8 cellular contexts compared by ENCODE assay signal in the genomic region with DNA sequence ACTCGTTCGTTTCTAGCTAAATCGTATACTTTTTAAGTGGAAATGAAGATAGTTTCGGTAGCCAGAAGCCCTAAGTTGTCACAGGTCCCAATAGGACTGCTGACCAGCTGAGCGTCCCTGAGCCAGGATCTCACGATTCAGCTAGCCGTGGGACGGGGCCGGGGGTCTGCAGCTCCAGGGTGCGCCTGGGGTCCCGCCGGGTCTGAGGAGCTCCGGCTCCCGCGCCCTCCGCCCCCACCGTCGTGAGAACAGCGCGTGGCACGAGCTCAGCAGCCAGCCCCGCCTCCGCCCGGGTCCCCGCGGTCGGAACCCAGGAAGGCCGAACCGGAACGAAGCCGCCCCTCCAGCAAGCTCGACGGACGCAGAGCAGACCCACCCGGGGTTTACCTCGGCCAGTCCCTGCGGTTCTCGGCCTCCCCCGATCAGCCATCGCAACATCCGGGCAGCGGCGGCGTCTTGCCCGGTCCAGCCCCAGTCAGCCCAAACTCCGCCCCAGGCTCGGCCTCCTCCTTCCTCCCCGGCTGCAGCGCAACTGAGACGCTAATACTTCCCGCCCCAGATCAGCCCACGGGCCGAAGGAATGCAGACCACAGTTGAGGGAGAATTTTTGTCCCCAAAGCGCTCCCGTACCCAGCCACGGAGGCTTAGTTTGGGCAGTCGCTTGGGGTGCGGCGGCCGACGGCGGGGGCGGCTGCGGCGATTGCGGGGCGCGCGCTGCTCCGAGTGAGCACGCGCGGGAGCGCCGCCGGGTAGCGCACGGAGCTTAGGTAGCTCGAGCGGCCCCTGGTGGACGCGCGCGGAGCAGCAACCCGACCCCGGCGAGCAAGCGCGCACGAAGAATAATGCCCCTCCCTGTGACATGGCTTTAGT. TPM values are rescaled to one million over a fixed set of nuclear protein-coding genes. Genes with fewer than 3 reads are reported as not detected.
A peak's percentile ranks its signal among the peaks of the same experiment; 100 is the strongest.
DNase-seq lines count a peak whose midpoint lies in the region; ATAC-seq and TF ChIP-seq lines count a peak whose summit lies in the region.

A gene with protein sequence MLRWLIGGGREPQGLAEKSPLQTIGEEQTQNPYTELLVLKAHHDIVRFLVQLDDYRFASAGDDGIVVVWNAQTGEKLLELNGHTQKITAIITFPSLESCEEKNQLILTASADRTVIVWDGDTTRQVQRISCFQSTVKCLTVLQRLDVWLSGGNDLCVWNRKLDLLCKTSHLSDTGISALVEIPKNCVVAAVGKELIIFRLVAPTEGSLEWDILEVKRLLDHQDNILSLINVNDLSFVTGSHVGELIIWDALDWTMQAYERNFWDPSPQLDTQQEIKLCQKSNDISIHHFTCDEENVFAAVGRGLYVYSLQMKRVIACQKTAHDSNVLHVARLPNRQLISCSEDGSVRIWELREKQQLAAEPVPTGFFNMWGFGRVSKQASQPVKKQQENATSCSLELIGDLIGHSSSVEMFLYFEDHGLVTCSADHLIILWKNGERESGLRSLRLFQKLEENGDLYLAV (minus strand): TSS at position 534 of the 870 bp plus-strand sequence. CDS start 96 bp downstream, at position 438.

- peak within 1 kb of the TSS; percentile 39 for H3K27ac ChIP-seq in PC-9

- POLR2A ChIA-PET in PC-9 (lab: Charles Lee; ENCODE audit: unreplicated experiment) = interaction anchor here (0.6 to 0.7 kb wide), 3 partner anchors 291 to 702 kb away, joined by 3 to 6 read pairs (median 4); no protein-coding TSS in a partner anchor

- TF ChIP-seq CTCF in PC-9 (conservative IDR thresholded peaks at IDR 0.05) = peak; percentile 83

- H3K9ac ChIP-seq in mucosa of stomach (ENCODE audit: low read length) = peak within 1 kb of the TSS; percentile 94

- H3K9me3 ChIP-seq in PC-9 (ENCODE audit: insufficient read depth, low read depth) (no peaks in the 10 kb centered on the region), mucosa of stomach (ENCODE audit: control insufficient read depth, low read length) (no peaks in the 10 kb centered on the region)

- H3K36me3 ChIP-seq in PC-9 (ENCODE audit: low read depth) (no peaks in the 10 kb centered on the region), mucosa of stomach (ENCODE audit: control insufficient read depth, insufficient read depth, low read length) (no peaks in the 10 kb centered on the region)

- intact Hi-C loops in PC-9 (cut with micrococcal nuclease; ENCODE audit: unreplicated experiment) = loop anchor here (1.0 to 5.0 kb wide), 4 partner anchors 348 to 623 kb away; no protein-coding TSS in a partner anchor

- H3K27me3 ChIP-seq in PC-9 (ENCODE audit: insufficient read depth, low read depth) = no peaks in the 10 kb centered on the region
- no peaks in the 10 kb centered on the region for H3K27me3 ChIP-seq in mucosa of stomach (ENCODE audit: control insufficient read depth, insufficient read depth, low read length)

- peak; percentile 28; the same call in 1 of the 2 replicates for TF ChIP-seq EP300 in Ishikawa (IDR thresholded peaks at IDR 0.05; ENCODE audit: borderline replicate concordance)

- H3K4me1 ChIP-seq in PC-9 (replicated peaks; ENCODE audit: insufficient read depth) = peaks cover 5% of the 10 kb centered on the region; the same call in 1 of the 2 replicates
- H3K4me1 ChIP-seq in mucosa of stomach (ENCODE audit: control insufficient read depth, insufficient read depth, low read length) = peaks cover 3% of the 10 kb centered on the region

- 0 out of 2 replicates have a peak, but pooled peaks cover 8% of the 10 kb centered on the region for H3K79me2 ChIP-seq in PC-9 (ENCODE audit: low read depth)

- BruUV-seq in PC-9 (replicated peaks; lab: Mats Ljungman, UMichigan) = TSS peak; percentile 43

- H4K20me1 ChIP-seq in PC-9 (ENCODE audit: insufficient read depth) = peaks cover 4% of the 10 kb centered on the region; the same call in 1 of the 2 replicates

- H3K4me2 ChIP-seq in PC-9 = peak within 1 kb of the TSS; percentile 82

- ATAC-seq in GM21576 (IDR thresholded peaks at IDR 0.05; ENCODE audit: unreplicated experiment) = peak; percentile 86

- peak; percentile 92 for DNase-seq in DMS53 treated with DMSO at 0.1 percent for 48 hours (lab: John Stamatoyannopoulos, UW; ENCODE audit: unreplicated experiment)
- peak; percentile 75 to 84 for DNase-seq in PC-9
- peak; percentile 90 for DNase-seq in activated T-cell treated with anti-CD3 and anti-CD28 coated beads, Interleukin-2, amount 50 U/mL, for 1 hour
- DNase-seq in erythroblast (lab: John Stamatoyannopoulos, UW) = peak; percentile 93 to 96
- DNase-seq in stimulated activated CD8-positive, alpha-beta memory T cell treated with anti-CD3 and anti-CD28 coated beads, Interleukin-7, amount 100 ng/mL, for 1 hour (ENCODE audit: low read depth in 2 of 2) = peak; percentile 76

- H3F3A ChIP-seq in PC-9 (ENCODE audit: insufficient read depth, low read depth) = no peaks in the 10 kb centered on the region; the same call in 1 of the 2 replicates

- peak; percentile 60 for TF ChIP-seq RAD21 in Ishikawa (IDR thresholded peaks at IDR 0.05; ENCODE audit: low read depth)

- peak; percentile 74 for TF ChIP-seq POLR2A in erythroblast (IDR thresholded peaks at IDR 0.05; ENCODE audit: low read length)

- H3K4me3 ChIP-seq in PC-9 (peak within 1 kb of the TSS; percentile 82), mucosa of stomach (ENCODE audit: low read length) (peak within 1 kb of the TSS; percentile 91)

- peak within 1 kb of the TSS; percentile 93 for H2AFZ ChIP-seq in PC-9

- CTCF ChIA-PET in PC-9 (lab: Charles Lee) = interaction anchor here (0.5 to 1.6 kb wide), 6 partner anchors 347 to 978 kb away, joined by 3 to 8 read pairs (median 4); no protein-coding TSS in a partner anchor

- H3K9me2 ChIP-seq in PC-9 (ENCODE audit: insufficient read depth) = no peaks in the 10 kb centered on the region

TF ChIP-seq in Ishikawa, 13 proteins besides CTCF, POLR2A, EP300 and RAD21:
- TF ChIP-seq, protein P1, sequence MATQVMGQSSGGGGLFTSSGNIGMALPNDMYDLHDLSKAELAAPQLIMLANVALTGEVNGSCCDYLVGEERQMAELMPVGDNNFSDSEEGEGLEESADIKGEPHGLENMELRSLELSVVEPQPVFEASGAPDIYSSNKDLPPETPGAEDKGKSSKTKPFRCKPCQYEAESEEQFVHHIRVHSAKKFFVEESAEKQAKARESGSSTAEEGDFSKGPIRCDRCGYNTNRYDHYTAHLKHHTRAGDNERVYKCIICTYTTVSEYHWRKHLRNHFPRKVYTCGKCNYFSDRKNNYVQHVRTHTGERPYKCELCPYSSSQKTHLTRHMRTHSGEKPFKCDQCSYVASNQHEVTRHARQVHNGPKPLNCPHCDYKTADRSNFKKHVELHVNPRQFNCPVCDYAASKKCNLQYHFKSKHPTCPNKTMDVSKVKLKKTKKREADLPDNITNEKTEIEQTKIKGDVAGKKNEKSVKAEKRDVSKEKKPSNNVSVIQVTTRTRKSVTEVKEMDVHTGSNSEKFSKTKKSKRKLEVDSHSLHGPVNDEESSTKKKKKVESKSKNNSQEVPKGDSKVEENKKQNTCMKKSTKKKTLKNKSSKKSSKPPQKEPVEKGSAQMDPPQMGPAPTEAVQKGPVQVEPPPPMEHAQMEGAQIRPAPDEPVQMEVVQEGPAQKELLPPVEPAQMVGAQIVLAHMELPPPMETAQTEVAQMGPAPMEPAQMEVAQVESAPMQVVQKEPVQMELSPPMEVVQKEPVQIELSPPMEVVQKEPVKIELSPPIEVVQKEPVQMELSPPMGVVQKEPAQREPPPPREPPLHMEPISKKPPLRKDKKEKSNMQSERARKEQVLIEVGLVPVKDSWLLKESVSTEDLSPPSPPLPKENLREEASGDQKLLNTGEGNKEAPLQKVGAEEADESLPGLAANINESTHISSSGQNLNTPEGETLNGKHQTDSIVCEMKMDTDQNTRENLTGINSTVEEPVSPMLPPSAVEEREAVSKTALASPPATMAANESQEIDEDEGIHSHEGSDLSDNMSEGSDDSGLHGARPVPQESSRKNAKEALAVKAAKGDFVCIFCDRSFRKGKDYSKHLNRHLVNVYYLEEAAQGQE (IDR thresholded peaks at IDR 0.05; ENCODE audit: low read depth) = no peak
- TF ChIP-seq TAF1 (IDR thresholded peaks at IDR 0.05; ENCODE audit: low read depth) = peak; percentile 85
- TF ChIP-seq, protein P2, sequence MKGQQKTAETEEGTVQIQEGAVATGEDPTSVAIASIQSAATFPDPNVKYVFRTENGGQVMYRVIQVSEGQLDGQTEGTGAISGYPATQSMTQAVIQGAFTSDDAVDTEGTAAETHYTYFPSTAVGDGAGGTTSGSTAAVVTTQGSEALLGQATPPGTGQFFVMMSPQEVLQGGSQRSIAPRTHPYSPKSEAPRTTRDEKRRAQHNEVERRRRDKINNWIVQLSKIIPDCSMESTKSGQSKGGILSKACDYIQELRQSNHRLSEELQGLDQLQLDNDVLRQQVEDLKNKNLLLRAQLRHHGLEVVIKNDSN (IDR thresholded peaks at IDR 0.05) = no peak
- peak; percentile 51; the same call in 1 of the 2 replicates for TF ChIP-seq TCF12 (IDR thresholded peaks at IDR 0.05; ENCODE audit: low read depth)
- TF ChIP-seq EGR1 (IDR thresholded peaks at IDR 0.05) = peak; percentile 85
- TF ChIP-seq ZBTB7A (IDR thresholded peaks at IDR 0.05; ENCODE audit: low read depth) = peak; percentile 95
- no peak for TF ChIP-seq CEBPB (IDR thresholded peaks at IDR 0.05)
- TF ChIP-seq, protein P3, sequence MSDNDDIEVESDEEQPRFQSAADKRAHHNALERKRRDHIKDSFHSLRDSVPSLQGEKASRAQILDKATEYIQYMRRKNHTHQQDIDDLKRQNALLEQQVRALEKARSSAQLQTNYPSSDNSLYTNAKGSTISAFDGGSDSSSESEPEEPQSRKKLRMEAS (IDR thresholded peaks at IDR 0.05) = peak; percentile 86

RNA-seq across cellular contexts. Expression of the gene that starts here (rescaled TPM):
- 25.2 and 35.8 TPM in 2 replicates for total RNA-seq in PC-9 (2021)

Comparison
In these comparisons a context has a peak if more than half of its experiments do, and no peak if none do; other contexts are left out.
1. Peak in every context shown above with its lines: DNase-seq, ATAC-seq, H3K4me3 ChIP-seq and H3K27ac ChIP-seq.